Comparison of ENCODE assay signal across 12 cellular contexts in the genomic region with DNA sequence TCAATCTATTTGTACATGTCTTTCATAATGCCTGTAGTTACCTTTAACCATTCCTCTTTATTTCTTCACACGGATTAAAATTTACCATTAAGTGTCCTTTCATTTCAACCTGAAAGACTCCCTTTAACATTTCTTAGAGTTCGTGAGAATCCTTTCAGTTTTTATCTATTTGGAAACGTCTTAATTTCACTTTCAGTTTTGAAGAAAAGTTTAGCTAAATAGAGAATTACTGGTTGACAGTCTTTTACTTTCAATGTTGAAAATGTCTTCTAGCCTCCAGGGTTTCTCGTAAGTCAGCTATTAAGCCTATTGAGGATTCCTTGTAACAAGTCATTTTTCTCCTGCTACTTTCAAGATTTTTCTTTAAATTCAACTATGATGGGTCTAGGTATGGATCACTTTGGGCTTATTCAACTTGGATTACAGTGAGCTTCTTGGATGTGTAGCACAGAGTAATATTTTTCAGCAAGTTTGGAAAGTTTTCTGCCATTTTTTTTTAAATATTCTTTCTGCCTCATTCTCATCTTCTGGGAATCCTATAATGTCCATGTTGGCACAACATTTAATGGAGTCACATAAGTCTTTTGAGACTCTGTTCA. TPM values are rescaled to one million over a fixed set of nuclear protein-coding genes. Genes with fewer than 3 reads are reported as not detected.
A peak's percentile ranks its signal among the peaks of the same experiment; 100 is the strongest.
DNase-seq lines count a peak whose midpoint lies in the region; ATAC-seq and TF ChIP-seq lines count a peak whose summit lies in the region.
"Had no signal": no experiment of that assay in that cellular context is flagged by ENCODE, and none has a peak within 500 bp of the region (broad histone marks: within the 10 kb centered on the region; RNA-seq: fewer than 3 reads in every experiment).

No MANE protein-coding gene starts in this region.

- H2BK120ac ChIP-seq in trophoblast cell (ENCODE audit: insufficient read depth, low read length, poor library complexity): no peak overlapping the region

- no peak overlapping the region for H3K4ac ChIP-seq in trophoblast cell (ENCODE audit: low read depth, low read length)

- no peak overlapping the region for H3K18ac ChIP-seq in trophoblast cell (ENCODE audit: low read length)

- DNase-seq in activated CD4-positive, alpha-beta T cell treated with anti-CD3 and anti-CD28 coated beads for 36 hours: no peak
- DNase-seq in activated CD4-positive, alpha-beta T cell treated with anti-CD3 and anti-CD28 coated beads, Interleukin-2, amount 50 U/mL, for 48 hours: no peak
- DNase-seq in T-helper 17 cell (no peak), glutamatergic neuron (no peak), trophoblast cell (no peak)
- DNase-seq in naive thymus-derived CD8-positive, alpha-beta T cell: peak in 2 of 10 donors; percentile 4 to 16
- DNase-seq: activated CD8-positive, alpha-beta memory T cell treated with anti-CD3 and anti-CD28 coated beads, Interleukin-2, amount 50 U/mL, for 4 hours; NCI-H1105; NCI-H774; SW 1271 had no signal

- POLR2A ChIA-PET in activated CD4-positive, alpha-beta T cell treated with anti-CD3 and anti-CD28 coated beads for 36 hours (lab: Charles Lee): interaction anchor here (0.8 to 2.5 kb wide), 4 partner anchors 10 to 91 kb away, joined by 3 to 21 read pairs (median 5); no protein-coding TSS in a partner anchor
- POLR2A ChIA-PET in naive thymus-derived CD8-positive, alpha-beta T cell (lab: Charles Lee): interaction anchor here (3.2 kb wide), 1 partner anchor 49 kb away, joined by 16 read pairs; a partner anchor contains a TSS

- no peak for TF ChIP-seq CTCF in glutamatergic neuron (IDR thresholded peaks at IDR 0.05; ENCODE audit: partially characterized antibody, unreplicated experiment)

- no peak overlapping the region for H3K4me3 ChIP-seq in trophoblast cell (ENCODE audit: low read depth, low read length)

- intact Hi-C loops in activated CD4-positive, alpha-beta T cell treated with anti-CD3 and anti-CD28 coated beads for 36 hours (cut with DNase I, micrococcal nuclease): loop anchor here (1.0 to 10.0 kb wide), 8 partner anchors 31 to 817 kb away; no protein-coding TSS in a partner anchor

- no peak overlapping the region for H3K14ac ChIP-seq in trophoblast cell (ENCODE audit: low read length)

- no peak overlapping the region for H4K91ac ChIP-seq in trophoblast cell (ENCODE audit: low read depth, low read length)

- no peaks in the 10 kb centered on the region for H3K36me3 ChIP-seq in trophoblast cell (ENCODE audit: control insufficient read depth in 1 of 2, insufficient read depth in 2 of 2, low read length in 2 of 2)

- H3K27ac Mint-ChIP-seq in activated CD4-positive, alpha-beta T cell treated with anti-CD3 and anti-CD28 coated beads for 36 hours: peak overlapping the region; percentile 95
- H3K27ac Mint-ChIP-seq in T-helper 17 cell (peak overlapping the region; percentile 95), glutamatergic neuron (ENCODE audit: unreplicated experiment) (no peak overlapping the region)
- H3K27ac Mint-ChIP-seq in naive thymus-derived CD8-positive, alpha-beta T cell: peak overlapping the region; percentile 57 to 97 (median 84)

- peaks cover 5 to 7% of the 10 kb centered on the region in 2 experiments for H3K4me1 ChIP-seq in trophoblast cell (ENCODE audit: control insufficient read depth in 1 of 2, insufficient read depth in 2 of 2, low read length in 2 of 2)

- no peak overlapping the region for H2AK5ac ChIP-seq in trophoblast cell (ENCODE audit: low read length)

- H2BK12ac ChIP-seq in trophoblast cell (ENCODE audit: low read length): no peak overlapping the region

- no peak overlapping the region for H4K12ac ChIP-seq in trophoblast cell (ENCODE audit: low read depth, low read length)

- H3K27me3 ChIP-seq in trophoblast cell (ENCODE audit: insufficient read depth, low read length): no peaks in the 10 kb centered on the region

- no peak overlapping the region for H3K4me2 ChIP-seq in trophoblast cell (ENCODE audit: low read length)

- H2BK5ac ChIP-seq in trophoblast cell (ENCODE audit: low read depth, low read length, poor library complexity): no peak overlapping the region

- no peak overlapping the region for H3K9ac ChIP-seq in trophoblast cell (ENCODE audit: low read length)

- H3K27ac ChIP-seq in trophoblast cell (ENCODE audit: low read depth, low read length): no peak overlapping the region

- peaks cover 3% of the 10 kb centered on the region for H3K79me1 ChIP-seq in trophoblast cell (ENCODE audit: low read length)

- H3K36me3 Mint-ChIP-seq in activated CD4-positive, alpha-beta T cell treated with anti-CD3 and anti-CD28 coated beads for 36 hours (ENCODE audit: low read depth): peaks cover 29% of the 10 kb centered on the region
- H3K36me3 Mint-ChIP-seq in T-helper 17 cell (ENCODE audit: low read depth) (no peaks in the 10 kb centered on the region), glutamatergic neuron (ENCODE audit: unreplicated experiment) (peaks cover 22% of the 10 kb centered on the region)
- H3K36me3 Mint-ChIP-seq in naive thymus-derived CD8-positive, alpha-beta T cell: peaks cover 18 to 34% (median 24%) of the 10 kb centered on the region in 3 donors

- CTCF ChIA-PET in activated CD4-positive, alpha-beta T cell treated with anti-CD3 and anti-CD28 coated beads for 36 hours (lab: Charles Lee): interaction anchor here (0.8 to 2.4 kb wide), 4 partner anchors 9 to 236 kb away, joined by 3 to 10 read pairs (median 4); no protein-coding TSS in a partner anchor

- WGBS in trophoblast cell (ENCODE audit: extremely low coverage, insufficient coverage, insufficient read length): no CpG with 5 or more reads among the region's 4 CpGs

- H3K23ac ChIP-seq in trophoblast cell (ENCODE audit: low read length): no peak overlapping the region

- no peaks in the 10 kb centered on the region for H3K27me3 Mint-ChIP-seq in activated CD4-positive, alpha-beta T cell treated with anti-CD3 and anti-CD28 coated beads for 36 hours
- H3K27me3 Mint-ChIP-seq in T-helper 17 cell (no peaks in the 10 kb centered on the region), glutamatergic neuron (ENCODE audit: unreplicated experiment) (no peaks in the 10 kb centered on the region)
- H3K27me3 Mint-ChIP-seq in naive thymus-derived CD8-positive, alpha-beta T cell: no peaks in the 10 kb centered on the region

- H3K9me3 ChIP-seq in T-helper 17 cell (ENCODE audit: control insufficient read depth, low read length, poor library complexity, severe bottlenecking) (no peaks in the 10 kb centered on the region), trophoblast cell (ENCODE audit: insufficient read depth, low read depth, low read length) (no peaks in the 10 kb centered on the region)

- peaks cover 74% of the 10 kb centered on the region for H3K4me1 Mint-ChIP-seq in activated CD4-positive, alpha-beta T cell treated with anti-CD3 and anti-CD28 coated beads for 36 hours
- peaks cover 37% of the 10 kb centered on the region for H3K4me1 Mint-ChIP-seq in T-helper 17 cell
- peaks cover 15 to 74% (median 49%) of the 10 kb centered on the region in 4 donors for H3K4me1 Mint-ChIP-seq in naive thymus-derived CD8-positive, alpha-beta T cell
- peaks cover 11% of the 10 kb centered on the region for H3K4me1 Mint-ChIP-seq in glutamatergic neuron (ENCODE audit: low read depth, unreplicated experiment)

- H3K4me3 Mint-ChIP-seq in activated CD4-positive, alpha-beta T cell treated with anti-CD3 and anti-CD28 coated beads for 36 hours: peak overlapping the region; percentile 74
- H3K4me3 Mint-ChIP-seq in T-helper 17 cell (peak overlapping the region; percentile 90), glutamatergic neuron (ENCODE audit: unreplicated experiment) (no peak overlapping the region)
- peak overlapping the region; percentile 54 to 91 (median 80) for H3K4me3 Mint-ChIP-seq in naive thymus-derived CD8-positive, alpha-beta T cell

- H2AFZ ChIP-seq in trophoblast cell (ENCODE audit: insufficient read depth, low read length, poor library complexity): no peak overlapping the region

- H3K9me3 Mint-ChIP-seq in activated CD4-positive, alpha-beta T cell treated with anti-CD3 and anti-CD28 coated beads for 36 hours (ENCODE audit: low read depth): peaks cover 6% of the 10 kb centered on the region
- peaks cover 0 to 24% (median 8%) of the 10 kb centered on the region in 9 donors for H3K9me3 Mint-ChIP-seq in naive thymus-derived CD8-positive, alpha-beta T cell
- H3K9me3 Mint-ChIP-seq in glutamatergic neuron (ENCODE audit: unreplicated experiment): peaks cover 4% of the 10 kb centered on the region

- H3K79me2 ChIP-seq in trophoblast cell (ENCODE audit: control insufficient read depth, insufficient read depth, low read length, poor library complexity): no peaks in the 10 kb centered on the region

- peak; percentile 50 for ATAC-seq in activated CD4-positive, alpha-beta T cell treated with anti-CD3 and anti-CD28 coated beads for 36 hours
- peak; percentile 29 for ATAC-seq in HG02852 (IDR thresholded peaks at IDR 0.05; ENCODE audit: unreplicated experiment)
- ATAC-seq in T-helper 17 cell: peak; percentile 23
- peak in 1 of 2 donors; percentile 39 for ATAC-seq in naive thymus-derived CD8-positive, alpha-beta T cell
- no peak for ATAC-seq in GM21786 (IDR thresholded peaks at IDR 0.05; ENCODE audit: unreplicated experiment)

- no peak overlapping the region for H4K8ac ChIP-seq in trophoblast cell (ENCODE audit: low read depth, low read length)

RNA-seq across cellular contexts. Expression of a gene that starts 48.5 kb away (rescaled TPM):
- 10 to 100 TPM; 12.5 to 16.6 TPM for total RNA-seq in activated CD4-positive, alpha-beta T cell treated with anti-CD3 and anti-CD28 coated beads for 36 hours
- 10 to 100 TPM; 23.6 to 27.1 TPM for total RNA-seq in T-helper 17 cell
- 10 to 100 TPM; 22.3 to 25.0 TPM for total RNA-seq in naive thymus-derived CD8-positive, alpha-beta T cell
- 1 to 10 TPM; 4.1 to 4.5 (median 4.2) TPM for polyA plus RNA-seq in naive thymus-derived CD8-positive, alpha-beta T cell
- total RNA-seq in glutamatergic neuron (ENCODE audit: unreplicated experiment): 61.6 TPM
- 4.0 and 4.7 TPM in 2 replicates for polyA plus RNA-seq in trophoblast cell (2013)
